In the genomic region with DNA sequence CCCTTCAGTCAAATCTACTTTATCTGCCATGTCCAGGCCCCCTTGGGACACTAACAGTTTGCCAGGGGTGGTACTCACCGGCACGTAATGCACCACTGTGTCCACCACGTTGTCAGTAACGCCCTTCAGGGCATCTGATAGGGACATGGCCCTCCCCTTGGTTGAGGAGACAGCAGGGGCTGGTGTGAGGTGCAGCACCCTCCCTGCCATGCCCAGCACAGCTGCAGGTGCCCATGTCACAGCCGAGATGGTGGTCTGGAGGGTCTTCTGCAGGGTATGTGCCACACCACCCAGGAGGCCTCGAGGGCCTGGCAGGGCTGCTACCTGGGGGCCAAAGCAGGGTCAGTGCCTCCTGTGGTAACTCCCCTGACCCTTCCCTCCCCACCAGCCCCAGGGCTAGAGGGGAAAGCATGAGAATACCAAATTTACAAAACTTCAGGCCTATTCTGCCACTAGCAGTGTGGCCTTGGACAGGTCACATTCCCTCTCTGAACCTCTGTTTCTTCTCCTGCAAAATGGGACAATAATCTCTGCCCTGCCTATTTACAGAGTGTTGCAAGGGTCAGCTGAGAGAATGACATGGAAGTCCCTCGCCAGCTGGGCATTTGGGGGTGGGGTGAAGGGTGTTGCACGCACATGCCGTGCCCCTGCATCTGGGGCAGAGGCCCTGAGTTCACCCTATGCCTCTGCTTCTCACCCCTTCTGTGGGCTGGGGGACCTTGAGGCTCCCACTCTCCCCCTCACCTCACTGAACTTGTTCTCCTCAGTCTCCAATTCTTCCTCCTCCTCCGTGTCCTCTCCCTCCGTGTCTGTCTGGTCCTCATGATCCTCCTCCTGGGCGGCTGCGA, we compare ENCODE assay signal across 16 cellular contexts. TPM values are rescaled to one million over a fixed set of nuclear protein-coding genes. Genes with fewer than 3 reads are reported as not detected.
"Had no signal": no experiment of that assay in that cellular context is flagged by ENCODE, and none has a peak within 500 bp of the region (broad histone marks: within the 10 kb centered on the region; RNA-seq: fewer than 3 reads in every experiment).

No MANE protein-coding gene starts in this region.

- H3K27ac ChIP-seq: foreskin keratinocyte, parathyroid adenoma had no signal

- H3K36me3 ChIP-seq: tibial artery, uterus had no signal

- DNase-seq: activated CD4-positive, alpha-beta T cell treated with anti-CD3 and anti-CD28 coated beads for 1 hour; activated CD4-positive, alpha-beta T cell treated with anti-CD3 and anti-CD28 coated beads, Interleukin-2, amount 50 U/mL, for 4 hours; activated naive CD4-positive, alpha-beta T cell treated with anti-CD3 and anti-CD28 coated beads, Interleukin-2, amount 50 U/mL, for 16 hours; amygdala; cortex of kidney; effector CD8-positive, alpha-beta T cell; foreskin keratinocyte; kidney glomerular epithelial cell; midbrain; tibial artery; uterus had no signal

- H3K9me3 ChIP-seq: tibial artery, uterus had no signal

- H3K27me3 ChIP-seq: foreskin keratinocyte, tibial artery, uterus had no signal

- H3K4me1 Mint-ChIP-seq: stimulated activated effector memory CD8-positive, alpha-beta T cell treated with anti-CD3 and anti-CD28 coated beads, Interleukin-12 subunit alpha, Interleukin-12 subunit beta, amount 100 ng/mL, for 72 hours had no signal

- H3K9me3 Mint-ChIP-seq: activated T-helper 2 cell treated with anti-CD3 and anti-CD28 coated beads, Interferon-gamma antibody, Interleukin-2, Interleukin-4, amounts not matched to agents 10 μg/mL and 5 μg/mL and 100 μg/mL, durations not matched to agents 14 hours and 24 hours and 36 hours; brain; stimulated activated effector memory CD8-positive, alpha-beta T cell treated with anti-CD3 and anti-CD28 coated beads, Interleukin-12 subunit alpha, Interleukin-12 subunit beta, amount 100 ng/mL, for 72 hours had no signal

- H3K4me3 ChIP-seq: tibial artery, uterus had no signal

- H3K36me3 Mint-ChIP-seq: brain; stimulated activated effector memory CD8-positive, alpha-beta T cell treated with anti-CD3 and anti-CD28 coated beads, Interleukin-12 subunit alpha, Interleukin-12 subunit beta, amount 100 ng/mL, for 72 hours had no signal

- H3K9ac ChIP-seq: parathyroid adenoma had no signal

- ATAC-seq: foreskin keratinocyte; stimulated activated effector memory CD8-positive, alpha-beta T cell treated with anti-CD3 and anti-CD28 coated beads, Interleukin-12 subunit alpha, Interleukin-12 subunit beta, amount 100 ng/mL, for 72 hours had no signal

- H3K27ac Mint-ChIP-seq: activated T-helper 2 cell treated with anti-CD3 and anti-CD28 coated beads, Interferon-gamma antibody, Interleukin-2, Interleukin-4, amounts not matched to agents 10 μg/mL and 5 μg/mL and 100 μg/mL, durations not matched to agents 14 hours and 24 hours and 36 hours; brain; stimulated activated effector memory CD8-positive, alpha-beta T cell treated with anti-CD3 and anti-CD28 coated beads, Interleukin-12 subunit alpha, Interleukin-12 subunit beta, amount 100 ng/mL, for 72 hours had no signal

RNA-seq across cellular contexts. Expression of gene PLIN1, which starts 12.1 kb away (rescaled TPM):
- total RNA-seq: activated T-helper 2 cell treated with anti-CD3 and anti-CD28 coated beads, Interferon-gamma antibody, Interleukin-2, Interleukin-4, amounts not matched to agents 10 μg/mL and 5 μg/mL and 100 μg/mL, durations not matched to agents 14 hours and 24 hours and 36 hours had no signal

RNA-seq across cellular contexts. Expression of gene WDR93, which starts 23.5 kb away (rescaled TPM):
- total RNA-seq: activated T-helper 2 cell treated with anti-CD3 and anti-CD28 coated beads, Interferon-gamma antibody, Interleukin-2, Interleukin-4, amounts not matched to agents 10 μg/mL and 5 μg/mL and 100 μg/mL, durations not matched to agents 14 hours and 24 hours and 36 hours; foreskin keratinocyte; myocyte had no signal
- polyA plus RNA-seq: foreskin keratinocyte had no signal
